ENCODE assay signal across 17 cellular contexts in the genomic region with DNA sequence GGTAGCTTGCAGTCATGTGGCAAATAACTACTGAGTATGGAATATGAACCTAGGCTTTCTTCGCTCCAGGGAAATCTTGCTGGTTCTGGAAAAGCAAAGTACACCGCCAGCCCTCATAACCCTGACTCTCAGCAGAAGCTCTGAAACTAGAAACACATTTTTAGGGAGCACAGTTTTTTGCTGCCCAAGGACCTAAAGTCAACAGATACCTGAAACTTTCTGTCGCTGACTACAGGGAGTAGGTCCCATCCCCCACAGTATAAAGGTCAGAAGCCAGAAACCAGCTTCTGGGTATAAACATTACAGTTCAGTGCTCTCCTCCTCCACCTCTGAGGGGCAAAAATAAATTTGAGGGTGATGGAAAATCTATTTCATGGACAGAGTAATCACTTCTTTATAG. TPM values are rescaled to one million over a fixed set of nuclear protein-coding genes. Genes with fewer than 3 reads are reported as not detected.
DNase-seq lines count a peak whose midpoint lies in the region; ATAC-seq, FAIRE-seq and TF ChIP-seq lines count a peak whose summit lies in the region.
"Had no signal": no experiment of that assay in that cellular context is flagged by ENCODE, and none has a peak within 500 bp of the region (broad histone marks: within the 10 kb centered on the region; RNA-seq: fewer than 3 reads in every experiment).

No MANE protein-coding gene starts in this region.

- no peak overlapping the region for H2BK20ac ChIP-seq in H1 (ENCODE audit: low read length)

- no peak for TF ChIP-seq CTCF in GM12865 (IDR thresholded peaks at IDR 0.05; ENCODE audit: insufficient read depth, low read depth, low read length, missing control alignments)
- no peak for TF ChIP-seq CTCF in Loucy (conservative IDR thresholded peaks at IDR 0.05; ENCODE audit: low read length)
- TF ChIP-seq CTCF in H1 (IDR thresholded peaks at IDR 0.05; ENCODE audit: control extremely low read depth in 1 of 3, insufficient read depth in 1 of 3, low read depth in 1 of 3, low read length in 3 of 3) = no peak
- no peak for TF ChIP-seq CTCF in progenitor cell of endocrine pancreas (IDR thresholded peaks at IDR 0.05; ENCODE audit: unreplicated experiment)

- peaks cover 6% of the 10 kb centered on the region for H3K23me2 ChIP-seq in H1 (ENCODE audit: low read depth, low read length)

- no peak overlapping the region for H3K23ac ChIP-seq in H1 (ENCODE audit: insufficient read length)

- H3K4me1 Mint-ChIP-seq in progenitor cell of endocrine pancreas (ENCODE audit: low read depth) = peaks cover 29% of the 10 kb centered on the region

- H3K4me3 Mint-ChIP-seq in progenitor cell of endocrine pancreas (ENCODE audit: low read depth) = peak overlapping the region; percentile 41

- H3K9me3 ChIP-seq in Loucy (ENCODE audit: insufficient read depth, low read depth, low read length) (no peaks in the 10 kb centered on the region), H1 (ENCODE audit: insufficient read depth in 2 of 2, low read depth in 1 of 2, low read length in 1 of 2) (no peaks in the 10 kb centered on the region)

- H3K79me1 ChIP-seq in H1 (ENCODE audit: low read depth, low read length) = no peaks in the 10 kb centered on the region

- peaks cover 20% of the 10 kb centered on the region for H3K79me2 ChIP-seq in Loucy (ENCODE audit: insufficient read depth, low read length)
- no peaks in the 10 kb centered on the region for H3K79me2 ChIP-seq in H1 (ENCODE audit: control insufficient read depth in 1 of 2, insufficient read depth in 2 of 2, low read length in 2 of 2)

- H2BK15ac ChIP-seq in H1 (ENCODE audit: low read length) = no peak overlapping the region

- no peak overlapping the region for H2BK120ac ChIP-seq in H1 (replicated peaks; ENCODE audit: low read depth, low read length)

- no peak overlapping the region for H2AFZ ChIP-seq in Loucy (ENCODE audit: low read length)
- H2AFZ ChIP-seq in H1 (ENCODE audit: low read length) = no peak overlapping the region

- no peak overlapping the region for H3K27ac ChIP-seq in H1 (ENCODE audit: low read depth, low read length)
- H3K27ac ChIP-seq: RWPE1 had no signal

- H3F3A ChIP-seq in Loucy (ENCODE audit: low read depth) = 0 out of 2 replicates have a peak, but pooled peaks cover 2% of the 10 kb centered on the region

- DNase-seq in GM12865 (ENCODE audit: low read depth) = peak; percentile 38
- DNase-seq in H1 (ENCODE audit: low read depth in 1 of 2, low spot score in 2 of 2) = no peak
- no peak for DNase-seq in progenitor cell of endocrine pancreas (ENCODE audit: low spot score, unreplicated experiment)
- DNase-seq in NCI-H226 = no peak
- DNase-seq: activated effector memory CD4-positive, alpha-beta T cell treated with anti-CD3 and anti-CD28 coated beads, Interleukin-2, amount 50 U/mL, for 16 hours; KBM-7; left colon; NCI-H2227 treated with DMSO at 0.1 percent for 48 hours; NK-92 treated with Interleukin-12 subunit alpha and Interleukin-12 subunit beta, amount 100 ng/mL, for 24 hours; trophoblast cell had no signal

- H3K27me3 Mint-ChIP-seq in progenitor cell of endocrine pancreas = no peaks in the 10 kb centered on the region

- no peak overlapping the region for H3K18ac ChIP-seq in H1 (ENCODE audit: extremely low read depth, low read length)

- POLR2A ChIA-PET in H1 (lab: Charles Lee; ENCODE audit: partially characterized antibody) = interaction anchor here (0.9 to 19.5 kb wide), 3 partner anchors 11 to 23 kb away, joined by 3 to 182 read pairs (median 8); a partner anchor contains a TSS

- no peak for TF ChIP-seq POLR2A in H1 (IDR thresholded peaks at IDR 0.05; ENCODE audit: control extremely low read depth in 1 of 2, low read depth in 2 of 2, low read length in 2 of 2)

- TF ChIP-seq RAD21 in H1 (IDR thresholded peaks at IDR 0.05 in 1 of 2, conservative IDR thresholded peaks at IDR 0.05 in 1 of 2; ENCODE audit: low read depth in 2 of 2, low read length in 2 of 2) = no peak

- ATAC-seq in GM19452 (IDR thresholded peaks at IDR 0.05; ENCODE audit: unreplicated experiment) = no peak
- no peak for ATAC-seq in HG03457 (IDR thresholded peaks at IDR 0.05; ENCODE audit: unreplicated experiment)
- ATAC-seq in HG03460 (IDR thresholded peaks at IDR 0.05; ENCODE audit: unreplicated experiment) = no peak
- ATAC-seq: left colon had no signal

- H3K9me2 ChIP-seq in Loucy (replicated peaks; ENCODE audit: low read depth, low read length) = no peaks in the 10 kb centered on the region

- H3K36me3 Mint-ChIP-seq in progenitor cell of endocrine pancreas (ENCODE audit: insufficient read depth) = peaks cover 5% of the 10 kb centered on the region

- H2AK5ac ChIP-seq in H1 (ENCODE audit: low read depth, low read length) = no peak overlapping the region

- H3K9me3 Mint-ChIP-seq in progenitor cell of endocrine pancreas (ENCODE audit: low read depth) = no peaks in the 10 kb centered on the region

- H2BK12ac ChIP-seq in H1 (ENCODE audit: low read depth, low read length) = no peak overlapping the region

- H3K27me3 ChIP-seq in Loucy (ENCODE audit: insufficient read depth, low read length, poor library complexity, severe bottlenecking) (no peaks in the 10 kb centered on the region), H1 (replicated peaks in 1 of 4; ENCODE audit: control insufficient read depth in 3 of 4, extremely low read depth in 1 of 4, insufficient read depth in 3 of 4, low read length in 3 of 4) (no peaks in the 10 kb centered on the region)

- WGBS in H1 (ENCODE audit: extremely low coverage in 1 of 2, insufficient coverage in 1 of 2, insufficient read length in 1 of 2, insufficient replicate concordance in 2 of 2, low coverage in 1 of 2, low lambda C conversion rate in 2 of 2, missing lambda C conversion rate in 1 of 2), 2 experiments = 86% methylated on average over 3 of the region's 3 CpGs; no CpG with 5 or more reads in 1 of the 2 experiments

- no peak overlapping the region for H3K4me3 ChIP-seq in GM12865 (ENCODE audit: low read depth, low read length)
- no peak overlapping the region for H3K4me3 ChIP-seq in Loucy (ENCODE audit: low read length, poor library complexity, severe bottlenecking)
- no peak overlapping the region for H3K4me3 ChIP-seq in H1 (ENCODE audit: extremely low read depth in 1 of 4, insufficient read depth in 2 of 4, low read depth in 3 of 4, low read length in 4 of 4)
- H3K4me3 ChIP-seq: smooth muscle cell had no signal

- no peak for FAIRE-seq in H1 (lab: Jason Lieb, UNC)
- FAIRE-seq: H54 had no signal

- H3K27ac Mint-ChIP-seq in progenitor cell of endocrine pancreas = peak overlapping the region; percentile 56

- no peak overlapping the region for H3K4ac ChIP-seq in H1 (replicated peaks; ENCODE audit: insufficient read length, low read depth, low read length)

- no peak overlapping the region for H4K8ac ChIP-seq in H1 (ENCODE audit: extremely low read depth, insufficient read depth, low read length)

- CTCF ChIA-PET in H1 (lab: Charles Lee; ENCODE audit: partially characterized antibody) = interaction anchor here (1.1 to 38.0 kb wide), 4 partner anchors 12 to 91 kb away, joined by 4 to 991 read pairs (median 21); no protein-coding TSS in a partner anchor

- H2BK5ac ChIP-seq in H1 (ENCODE audit: low read depth, low read length) = no peak overlapping the region

- H3K56ac ChIP-seq in H1 (replicated peaks; ENCODE audit: insufficient read length, low read depth, low read length) = no peak overlapping the region

- H3K9ac ChIP-seq in Loucy (ENCODE audit: low read depth, low read length, poor library complexity, severe bottlenecking) (no peak overlapping the region), H1 (replicated peaks in 1 of 4; ENCODE audit: extremely low read depth in 1 of 4, low read depth in 3 of 4, low read length in 3 of 4) (peak overlapping the region in 1 of 4 experiments; percentile 14; a peak in 1 of 7 replicates)

- no peak for TF ChIP-seq EP300 in H1 (IDR thresholded peaks at IDR 0.05; ENCODE audit: borderline replicate concordance in 1 of 2, low read depth in 2 of 2, low read length in 2 of 2)

- peaks cover 28% of the 10 kb centered on the region for H3K4me1 ChIP-seq in Loucy (ENCODE audit: insufficient read depth, low read length, poor library complexity, severe bottlenecking)
- peaks cover 5 to 14% (median 7%) of the 10 kb centered on the region in 4 experiments for H3K4me1 ChIP-seq in H1 (replicated peaks in 1 of 4; ENCODE audit: control insufficient read depth in 3 of 4, insufficient read depth in 4 of 4, low read length in 3 of 4)

- H3K4me2 ChIP-seq in Loucy (ENCODE audit: low read depth, low read length, poor library complexity, severe bottlenecking) = peak overlapping the region; percentile 10
- peak overlapping the region; percentile 9 to 14; a peak in 2 of 4 replicates for H3K4me2 ChIP-seq in H1 (ENCODE audit: insufficient read depth in 1 of 2, low read depth in 2 of 2, low read length in 2 of 2)
- H3K4me2 ChIP-seq: smooth muscle cell had no signal

- no peak overlapping the region for H3K14ac ChIP-seq in H1 (ENCODE audit: insufficient read length)

- no peak overlapping the region for H4K5ac ChIP-seq in H1 (ENCODE audit: insufficient read length, low read depth, low read length)

- H4K20me1 ChIP-seq in Loucy (ENCODE audit: insufficient read depth, low read length, poor library complexity, severe bottlenecking) (no peaks in the 10 kb centered on the region), H1 (replicated peaks in 1 of 2; ENCODE audit: control insufficient read depth in 1 of 2, insufficient read depth in 2 of 2, low read length in 2 of 2) (no peaks in the 10 kb centered on the region)

- H3K36me3 ChIP-seq in Loucy (ENCODE audit: insufficient read depth, low read length) (no peaks in the 10 kb centered on the region), H1 (ENCODE audit: control insufficient read depth in 2 of 4, insufficient read depth in 4 of 4, low read length in 3 of 4) (peaks cover 0 to 8% (median 0%) of the 10 kb centered on the region in 4 experiments; a peak in 1 of 8 replicates)

- no peak overlapping the region for H4K91ac ChIP-seq in H1 (replicated peaks; ENCODE audit: insufficient read length, low read length)

RNA-seq across cellular contexts. Expression of a gene that starts 3.0 kb away (rescaled TPM):
- total RNA-seq in H1 (2021; fragmentation: NEBNext Ultra II Directional; extraction: Animal tissue kit (Norgen Biotek cat#: 25700)) = 77.9 and 79.9 TPM in 2 replicates
- 232 and 249 TPM in 2 replicates for polyA plus RNA-seq in H1 (2011; rRNA removed)
- 197 TPM for polyA plus RNA-seq in H1 (2011; cell fraction: cytosol; rRNA removed)
- 95.2 TPM for polyA plus RNA-seq in H1 (2011; cell fraction: nucleus; rRNA removed)
- polyA plus RNA-seq in H1 (2012, experiment 1 of 2) = 110 to 175 TPM (median 169 TPM) in 4 replicates
- polyA plus RNA-seq in H1 (2012, experiment 2 of 2) = 332 TPM
- 137 TPM for polyA plus RNA-seq in H1 (2013, experiment 1 of 2)
- 153 TPM for polyA plus RNA-seq in H1 (2013, experiment 2 of 2)
- polyA minus RNA-seq in H1 (2011; rRNA and poly(A)+ RNA removed) = 68.1 and 82.4 TPM in 2 replicates
- polyA minus RNA-seq in H1 (2011; cell fraction: cytosol; rRNA and poly(A)+ RNA removed) = 33.2 TPM
- polyA minus RNA-seq in H1 (2011; cell fraction: nucleus; rRNA and poly(A)+ RNA removed) = 40.2 TPM
- 93.8 and 108 TPM in 2 replicates for total RNA-seq in progenitor cell of endocrine pancreas

RNA-seq across cellular contexts. Expression of a gene that starts 16.4 kb away (rescaled TPM):
- total RNA-seq in H1 (2021; fragmentation: NEBNext Ultra II Directional; extraction: Animal tissue kit (Norgen Biotek cat#: 25700)) = 516 and 529 TPM in 2 replicates
- 57.0 and 71.2 TPM in 2 replicates for polyA plus RNA-seq in H1 (2011; rRNA removed)
- polyA plus RNA-seq in H1 (2011; cell fraction: cytosol; rRNA removed) = 72.4 TPM
- 75.6 TPM for polyA plus RNA-seq in H1 (2011; cell fraction: nucleus; rRNA removed)
- 193 to 256 TPM (median 226 TPM) in 4 replicates for polyA plus RNA-seq in H1 (2012, experiment 1 of 2)
- polyA plus RNA-seq in H1 (2012, experiment 2 of 2) = 21.2 TPM
- 127 TPM for polyA plus RNA-seq in H1 (2013, experiment 1 of 2)
- polyA plus RNA-seq in H1 (2013, experiment 2 of 2) = 121 TPM
- 307 and 404 TPM in 2 replicates for polyA minus RNA-seq in H1 (2011; rRNA and poly(A)+ RNA removed)
- polyA minus RNA-seq in H1 (2011; cell fraction: cytosol; rRNA and poly(A)+ RNA removed) = 282 TPM
- 293 TPM for polyA minus RNA-seq in H1 (2011; cell fraction: nucleus; rRNA and poly(A)+ RNA removed)
- 220 and 226 TPM in 2 replicates for total RNA-seq in progenitor cell of endocrine pancreas
